ENCODE assay signal across 1 cellular context in the genomic region with DNA sequence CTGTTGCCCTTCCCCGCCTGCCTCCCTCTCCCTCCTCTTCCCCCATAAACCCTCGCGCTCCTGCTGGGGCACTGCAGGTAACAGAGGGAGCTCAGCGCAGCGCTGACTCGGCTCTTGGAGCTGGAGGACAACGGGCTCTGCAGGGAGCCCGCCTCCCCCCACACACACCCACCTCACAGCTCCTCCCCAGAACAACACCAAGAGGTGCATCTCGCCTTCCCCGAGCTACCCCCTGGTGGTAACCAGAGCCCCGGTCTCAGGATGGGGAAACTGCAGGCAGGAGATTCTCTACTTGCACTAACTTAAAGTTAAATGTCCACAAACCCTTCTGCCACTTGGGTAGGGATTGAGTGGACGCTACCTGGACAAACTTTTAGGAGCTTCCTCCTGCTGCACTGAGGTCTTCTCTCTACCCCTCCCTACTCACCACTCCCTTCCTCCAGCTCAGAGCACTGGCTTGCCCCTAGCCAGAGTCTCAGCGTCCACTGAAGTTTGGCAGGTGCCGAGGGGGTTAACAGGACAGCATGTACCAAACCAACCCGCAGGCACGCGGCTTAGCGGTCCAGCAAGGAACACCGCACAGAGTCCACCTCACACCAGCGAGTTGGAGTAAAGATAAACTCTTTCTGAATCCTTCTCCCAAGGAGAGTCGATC.
A peak's percentile ranks its signal among the peaks of the same experiment; 100 is the strongest.
TF ChIP-seq lines count a peak whose summit lies in the region.

No MANE protein-coding gene starts in this region.

TF ChIP-seq in H1, 55 proteins besides CTCF, POLR2A, EP300 and RAD21 (continued from another document):
- TF ChIP-seq RNF2 (IDR thresholded peaks at IDR 0.05; ENCODE audit: borderline replicate concordance, low read depth, low read length, missing control alignments, poor library complexity, severe bottlenecking) (peak; percentile 29), SP4 (IDR thresholded peaks at IDR 0.05; ENCODE audit: low read length) (no peak), BACH1 (IDR thresholded peaks at IDR 0.05; ENCODE audit: low read length) (no peak), CHD1 (IDR thresholded peaks at IDR 0.05; ENCODE audit: low read depth, low read length) (no peak), NRF1 (IDR thresholded peaks at IDR 0.05; ENCODE audit: low read depth, low read length) (no peak), FOSL1 (IDR thresholded peaks at IDR 0.05; ENCODE audit: insufficient read depth, low read depth, low read length) (no peak), RBBP5 (IDR thresholded peaks at IDR 0.05; ENCODE audit: borderline replicate concordance, low read depth, low read length) (no peak; the same call in 1 of the 2 replicates), ZNF274 (IDR thresholded peaks at IDR 0.05; ENCODE audit: borderline replicate concordance, extremely low read depth, low read length) (no peak), SUZ12 (IDR thresholded peaks at IDR 0.05; ENCODE audit: low read length) (peak; percentile 50; the same call in 1 of the 2 replicates), BRCA1 (IDR thresholded peaks at IDR 0.05; ENCODE audit: low read depth, low read length) (no peak), HDAC2 (IDR thresholded peaks at IDR 0.05; ENCODE audit: borderline replicate concordance in 1 of 2, low read depth in 2 of 2, low read length in 2 of 2) (no peak)
- TF ChIP-seq, protein P1, sequence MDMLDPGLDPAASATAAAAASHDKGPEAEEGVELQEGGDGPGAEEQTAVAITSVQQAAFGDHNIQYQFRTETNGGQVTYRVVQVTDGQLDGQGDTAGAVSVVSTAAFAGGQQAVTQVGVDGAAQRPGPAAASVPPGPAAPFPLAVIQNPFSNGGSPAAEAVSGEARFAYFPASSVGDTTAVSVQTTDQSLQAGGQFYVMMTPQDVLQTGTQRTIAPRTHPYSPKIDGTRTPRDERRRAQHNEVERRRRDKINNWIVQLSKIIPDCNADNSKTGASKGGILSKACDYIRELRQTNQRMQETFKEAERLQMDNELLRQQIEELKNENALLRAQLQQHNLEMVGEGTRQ (IDR thresholded peaks at IDR 0.05; ENCODE audit: low read length): no peak
